ENCODE assay signal across 28 cellular contexts in genomic region chr1:17346046-17346789, GRCh38. TPM values are rescaled to one million over a fixed set of nuclear protein-coding genes. Genes with fewer than 3 reads are reported as not detected.
DNase-seq lines count a peak whose midpoint lies in the region; ATAC-seq, FAIRE-seq and TF ChIP-seq lines count a peak whose summit lies in the region.
"Had no signal": no experiment of that assay in that cellular context is flagged by ENCODE, and none has a peak within 500 bp of the region (broad histone marks: within the 10 kb centered on the region; RNA-seq: fewer than 3 reads in every experiment).

No MANE protein-coding gene starts in this region.

- DNase-seq in CD14-positive monocyte (ENCODE audit: low spot score), result no peak
- DNase-seq in IMR-90, result no peak
- no peak for DNase-seq in neuronal stem cell (ENCODE audit: low spot score)
- DNase-seq in sigmoid colon, result peak; percentile 54
- no peak for DNase-seq in NCI-H526 treated with DMSO at 0.1 percent for 48 hours (lab: John Stamatoyannopoulos, UW)
- DNase-seq in NOMO-1 treated with DMSO at 0.1 percent for 48 hours (lab: John Stamatoyannopoulos, UW; ENCODE audit: unreplicated experiment), result no peak
- no peak for DNase-seq in GM19239 (ENCODE audit: insufficient read length, low spot score)
- DNase-seq: CD4-positive, alpha-beta T cell; CD8-positive, alpha-beta memory T cell; DMS53; DMS79 treated with DMSO at 0.1 percent for 48 hours; GF-D8; H9; HFFc6 had no signal

- CTCF ChIA-PET in IMR-90 (lab: Yijun Ruan, JAX), result interaction anchor here (1.3 to 1.7 kb wide), 2 partner anchors 10 to 220 kb away, joined by 3 to 4 read pairs; no protein-coding TSS in a partner anchor

- H3K14ac ChIP-seq in IMR-90 (replicated peaks; ENCODE audit: low read depth, low read length), result no peak overlapping the region
- H3K14ac ChIP-seq in neuronal stem cell (ENCODE audit: low read length), result peak overlapping the region; percentile 12

- in situ Hi-C loops in IMR-90 (cut with MboI; ENCODE audit: low sequenced_read_pairs), result no loop called here

- POLR2A ChIA-PET in IMR-90 (lab: Charles Lee; ENCODE audit: unreplicated experiment), result no interaction called here

- H3K4ac ChIP-seq in IMR-90 (ENCODE audit: low read depth, low read length) (no peak overlapping the region), neuronal stem cell (ENCODE audit: low read length) (no peak overlapping the region)

- H4K8ac ChIP-seq in IMR-90 (ENCODE audit: low read depth in 2 of 2, low read length in 2 of 2) (no peak overlapping the region), neuronal stem cell (ENCODE audit: low read depth, low read length) (no peak overlapping the region)

- H2BK15ac ChIP-seq in IMR-90 (ENCODE audit: low read depth, low read length) (no peak overlapping the region), neuronal stem cell (ENCODE audit: low read length) (peak overlapping the region; percentile 56)

- WGBS in IMR-90 (ENCODE audit: extremely low coverage in 2 of 2, insufficient read length in 1 of 2), 2 experiments, result 83% methylated on average over 1 of the region's 9 CpGs; no CpG with 5 or more reads in 1 of the 2 experiments
- WGBS in neuronal stem cell (ENCODE audit: extremely low coverage in 2 of 2, insufficient read length in 2 of 2, insufficient replicate concordance in 1 of 2), 2 donors, result no CpG with 5 or more reads among the region's 9 CpGs
- 85 to 88% methylated on average over 9 of the region's 9 CpGs for whole genome bisulfite sequencing in sigmoid colon, 2 donors

- H3K9ac ChIP-seq in IMR-90 (ENCODE audit: low read depth, low read length) (no peak overlapping the region), neuronal stem cell (ENCODE audit: low read depth, low read length, poor library complexity) (no peak overlapping the region)
- H3K9ac ChIP-seq: BLaER1 had no signal

- H3K4me1 Mint-ChIP-seq in CD14-positive monocyte, result peaks cover 3% of the 10 kb centered on the region
- H3K4me1 Mint-ChIP-seq: B cell, GM23338 had no signal

- no peak for TF ChIP-seq RAD21 in IMR-90 (IDR thresholded peaks at IDR 0.05; ENCODE audit: low read length)

- TF ChIP-seq CTCF in CD14-positive monocyte (IDR thresholded peaks at IDR 0.05) (no peak), IMR-90 (conservative IDR thresholded peaks at IDR 0.05; ENCODE audit: low read depth, low read length) (no peak), sigmoid colon (IDR thresholded peaks at IDR 0.05) (no peak)

- no peaks in the 10 kb centered on the region for H3K27me3 Mint-ChIP-seq in CD14-positive monocyte (ENCODE audit: low read depth in 3 of 3)

- H2BK20ac ChIP-seq in IMR-90 (ENCODE audit: low read depth, low read length), result no peak overlapping the region

- H3K9me3 ChIP-seq in IMR-90 (ENCODE audit: control insufficient read depth, insufficient read depth, low read length) (no peaks in the 10 kb centered on the region), neuronal stem cell (replicated peaks in 1 of 2; ENCODE audit: control insufficient read depth in 2 of 2, insufficient read depth in 1 of 2, low read depth in 1 of 2, low read length in 2 of 2) (peaks cover 0 to 1% of the 10 kb centered on the region in 2 donors), sigmoid colon (peaks cover 0 to 2% (median 0%) of the 10 kb centered on the region in 4 donors)

- ATAC-seq in IMR-90 (ENCODE audit: low read depth) (no peak), HG03342 (IDR thresholded peaks at IDR 0.05; ENCODE audit: unreplicated experiment) (no peak)
- ATAC-seq: GM23338, HCT116 had no signal

- H3K18ac ChIP-seq in IMR-90 (ENCODE audit: low read depth, low read length), result no peak overlapping the region
- peak overlapping the region; percentile 27 for H3K18ac ChIP-seq in neuronal stem cell (ENCODE audit: low read length)

- H2BK5ac ChIP-seq in IMR-90 (ENCODE audit: low read depth, low read length, poor library complexity, severe bottlenecking) (no peak overlapping the region), neuronal stem cell (ENCODE audit: low read length) (no peak overlapping the region)

- H3K4me3 Mint-ChIP-seq in CD14-positive monocyte, result no peak overlapping the region
- H3K4me3 Mint-ChIP-seq: B cell; CD4-positive, alpha-beta T cell; CD8-positive, alpha-beta memory T cell; GM23338; H9; HFFc6 had no signal

- no peak for FAIRE-seq in GM19239 (lab: Jason Lieb, UNC)
- FAIRE-seq: A204.1, GM12891, GM18507 had no signal

- intact Hi-C loops in CD14-positive monocyte (cut with micrococcal nuclease), result no loop called here
- intact Hi-C loops in IMR-90 (cut with micrococcal nuclease), result no loop called here
- intact Hi-C loops in sigmoid colon (cut with DNase I), result no loop called here

- H4K5ac ChIP-seq in IMR-90 (ENCODE audit: low read depth, low read length), result no peak overlapping the region

- no peaks in the 10 kb centered on the region; the same call in 1 of the 2 replicates for H3K9me1 ChIP-seq in IMR-90 (ENCODE audit: insufficient read depth, low read length)

- no peak overlapping the region for H2BK12ac ChIP-seq in neuronal stem cell (ENCODE audit: low read length)

- peaks cover 90 to 100% of the 10 kb centered on the region in 2 donors for H3K36me3 Mint-ChIP-seq in CD14-positive monocyte
- H3K36me3 Mint-ChIP-seq: CD8-positive, alpha-beta memory T cell had no signal

- no peak overlapping the region for H4K91ac ChIP-seq in IMR-90 (ENCODE audit: insufficient read depth, low read depth, low read length)
- H4K91ac ChIP-seq in neuronal stem cell (ENCODE audit: low read depth, low read length, poor library complexity), result no peak overlapping the region

- H2AK9ac ChIP-seq in IMR-90 (replicated peaks; ENCODE audit: low read depth, low read length, poor library complexity), result peak overlapping the region; percentile 28

- H2AFZ ChIP-seq in IMR-90 (replicated peaks; ENCODE audit: low read length, poor library complexity), result no peak overlapping the region
- no peak overlapping the region for H2AFZ ChIP-seq in neuronal stem cell (ENCODE audit: low read length)
- H2AFZ ChIP-seq: GM23338 had no signal

- H4K20me1 ChIP-seq in IMR-90 (ENCODE audit: insufficient read depth, low read length), result no peaks in the 10 kb centered on the region; the same call in 1 of the 2 replicates
- H4K20me1 ChIP-seq: BLaER1 had no signal

- H3K27ac ChIP-seq in IMR-90 (ENCODE audit: insufficient read depth, low read length) (no peak overlapping the region), neuronal stem cell (replicated peaks; ENCODE audit: low read length) (no peak overlapping the region), sigmoid colon (no peak overlapping the region)
- H3K27ac ChIP-seq: 22Rv1, BLaER1, C4-2B had no signal

- dilution Hi-C loops in IMR-90 (cut with HindIII; ENCODE audit: low sequenced_read_pairs, unreplicated experiment), result no loop called here

- H3K27ac Mint-ChIP-seq in CD14-positive monocyte, result peak overlapping the region in 5 of 7 donors; percentile 11 to 75 (median 41)
- H3K27ac Mint-ChIP-seq: B cell; CD4-positive, alpha-beta T cell; GM23338; HFFc6 had no signal

- no peak overlapping the region for H2BK120ac ChIP-seq in IMR-90 (ENCODE audit: low read depth, low read length)
- H2BK120ac ChIP-seq in neuronal stem cell (ENCODE audit: low read depth, low read length), result peak overlapping the region; percentile 63

- H2AK5ac ChIP-seq in IMR-90 (ENCODE audit: low read depth, low read length), result no peak overlapping the region
- peak overlapping the region; percentile 77 for H2AK5ac ChIP-seq in neuronal stem cell (ENCODE audit: low read depth, low read length)

- no peaks in the 10 kb centered on the region for H3K36me3 ChIP-seq in IMR-90 (ENCODE audit: control insufficient read depth, insufficient read depth, low read length)
- H3K36me3 ChIP-seq in neuronal stem cell (replicated peaks in 1 of 2; ENCODE audit: control insufficient read depth in 2 of 2, insufficient read depth in 2 of 2, low read length in 2 of 2), result no peaks in the 10 kb centered on the region
- no peaks in the 10 kb centered on the region for H3K36me3 ChIP-seq in sigmoid colon
- H3K36me3 ChIP-seq: BLaER1 had no signal

- H3K4me1 ChIP-seq in IMR-90 (ENCODE audit: control insufficient read depth, insufficient read depth, low read length) (no peaks in the 10 kb centered on the region), neuronal stem cell (ENCODE audit: control insufficient read depth in 2 of 2, insufficient read depth in 1 of 2, low read depth in 1 of 2, low read length in 2 of 2) (no peaks in the 10 kb centered on the region), sigmoid colon (no peaks in the 10 kb centered on the region)

- no peak overlapping the region for H3K56ac ChIP-seq in IMR-90 (ENCODE audit: extremely low read depth, insufficient read depth, low read length)

- H3K9me3 Mint-ChIP-seq in CD14-positive monocyte, result peaks cover 0 to 6% (median 3%) of the 10 kb centered on the region in 7 donors

- H3K4me3 ChIP-seq in IMR-90 (ENCODE audit: insufficient read depth, low read depth, low read length), result no peak overlapping the region
- no peak overlapping the region for H3K4me3 ChIP-seq in neuronal stem cell (ENCODE audit: low read length in 2 of 2)
- H3K4me3 ChIP-seq in sigmoid colon, result no peak overlapping the region
- H3K4me3 ChIP-seq: BLaER1, GM23338 had no signal

- no peak for TF ChIP-seq POLR2A in IMR-90 (IDR thresholded peaks at IDR 0.05; ENCODE audit: low read depth, low read length)
- no peak for TF ChIP-seq POLR2A in sigmoid colon (IDR thresholded peaks at IDR 0.05)

- H3K23ac ChIP-seq in IMR-90 (ENCODE audit: low read depth, low read length) (no peak overlapping the region), neuronal stem cell (ENCODE audit: low read depth, low read length, poor library complexity) (no peak overlapping the region)

- H3K4me2 ChIP-seq in IMR-90 (ENCODE audit: low read depth, low read length) (no peak overlapping the region), neuronal stem cell (ENCODE audit: insufficient read depth, low read length, poor library complexity, severe bottlenecking) (no peak overlapping the region)
- H3K4me2 ChIP-seq: BLaER1, GM23338 had no signal

- no peak for TF ChIP-seq EP300 in sigmoid colon (IDR thresholded peaks at IDR 0.05)

- BruUV-seq in IMR-90 (replicated peaks; lab: Mats Ljungman, UMichigan), result no TSS peak

- peaks cover 3% of the 10 kb centered on the region; the same call in 1 of the 2 replicates for H3K27me3 ChIP-seq in IMR-90 (ENCODE audit: control insufficient read depth, insufficient read depth, low read length)
- H3K27me3 ChIP-seq in neuronal stem cell (ENCODE audit: control insufficient read depth in 3 of 3, insufficient read depth in 3 of 3, low read depth in 1 of 3, low read length in 3 of 3), result no peaks in the 10 kb centered on the region
- peaks cover 0 to 20% (median 3%) of the 10 kb centered on the region in 3 donors for H3K27me3 ChIP-seq in sigmoid colon
- H3K27me3 ChIP-seq: BLaER1 had no signal

- H3K79me1 ChIP-seq in IMR-90 (ENCODE audit: low read depth in 1 of 2, low read length in 2 of 2) (no peaks in the 10 kb centered on the region), neuronal stem cell (ENCODE audit: low read depth, low read length) (no peaks in the 10 kb centered on the region)

RNA-seq across cellular contexts. Expression of gene PADI6, which starts 25.8 kb away (rescaled TPM):
- polyA plus RNA-seq in CD14-positive monocyte, result under 1 TPM; 0.66 to 0.78 TPM
- total RNA-seq in IMR-90 (2012; rRNA removed), result not detected in 2 replicates
- polyA plus RNA-seq in IMR-90 (2012; rRNA removed), result not detected in 2 replicates
- not detected in 2 replicates for polyA plus RNA-seq in IMR-90 (2012; cell fraction: cytosol; rRNA removed)
- polyA plus RNA-seq in IMR-90 (2012; cell fraction: nucleus; rRNA removed; ENCODE audit: low replicate concordance), result not detected in 2 replicates
- not detected for polyA plus RNA-seq in neuronal stem cell (2013, experiment 1 of 2)
- polyA plus RNA-seq in neuronal stem cell (2013, experiment 2 of 2), result not detected
- not detected for total RNA-seq in sigmoid colon
- polyA plus RNA-seq in sigmoid colon, result not detected
- total RNA-seq: B cell; CD4-positive, alpha-beta T cell; CD8-positive, alpha-beta memory T cell; Daoy; G401; GM23338; H4; H9; HFFc6 had no signal
- polyA plus RNA-seq: AG04450; CD8-positive, alpha-beta memory T cell; GM23338 had no signal

RNA-seq across cellular contexts. Expression of gene PADI4, which starts 38.2 kb away (rescaled TPM):
- polyA plus RNA-seq in CD14-positive monocyte, result 100 to 1,000 TPM; 160 to 164 TPM
- not detected in 2 replicates for total RNA-seq in IMR-90 (2012; rRNA removed)
- not detected in 2 replicates for polyA plus RNA-seq in IMR-90 (2012; rRNA removed)
- polyA plus RNA-seq in IMR-90 (2012; cell fraction: cytosol; rRNA removed), result not detected in 2 replicates
- polyA plus RNA-seq in IMR-90 (2012; cell fraction: nucleus; rRNA removed; ENCODE audit: low replicate concordance), result not detected in 2 replicates
- not detected for polyA plus RNA-seq in neuronal stem cell (2013, experiment 1 of 2)
- polyA plus RNA-seq in neuronal stem cell (2013, experiment 2 of 2), result not detected
- not detected for total RNA-seq in sigmoid colon
- polyA plus RNA-seq in sigmoid colon, result under 1 TPM in 2 of 3 donors, not detected in 1; 0.44 to 0.60 TPM
- total RNA-seq: Daoy, G401, HFFc6 had no signal
- polyA plus RNA-seq: AG04450 had no signal

Comparison
In these comparisons a context has a peak if more than half of its experiments do, and no peak if none do; other contexts are left out.
1. RNA of gene PADI4, which starts 38.2 kb away (polyA plus RNA-seq): 160 to 164 TPM in CD14-positive monocyte; 0.44 to 0.60 TPM in sigmoid colon and not detected in IMR-90; every median in the first group is over 100 times any median in the second.